19 cellular contexts compared by ENCODE assay signal in genomic region chr5:118554991-118555390, GRCh38.
"Had no signal": no experiment of that assay in that cellular context is flagged by ENCODE, and none has a peak within 500 bp of the region (broad histone marks: within the 10 kb centered on the region; RNA-seq: fewer than 3 reads in every experiment).

No MANE protein-coding gene starts in this region.

- H3K4me3 ChIP-seq: heart right ventricle, pancreas had no signal

- H3K9me3 Mint-ChIP-seq: activated CD4-positive, alpha-beta memory T cell treated with anti-CD3 and anti-CD28 coated beads for 36 hours; activated T-cell treated with anti-CD3 and anti-CD28 coated beads, Interleukin-2, amount 50 U/mL, for 24 hours; brain; memory B cell; stimulated activated memory B cell treated with anti-CD40 and anti-IgM and Interleukin-4, amounts not matched to agents 10 μg/mL and 1 μg/mL and 100 μg/mL, for 72 hours had no signal

- H3K4me1 Mint-ChIP-seq: activated CD8-positive, alpha-beta memory T cell treated with anti-CD3 and anti-CD28 coated beads, Interleukin-2, amount 10 ng/mL, durations not matched to agents 7 days and 5 days; memory B cell; naive thymus-derived CD8-positive, alpha-beta T cell; stimulated activated memory B cell treated with anti-CD40 and anti-IgM and Interleukin-4, amounts not matched to agents 10 μg/mL and 1 μg/mL and 100 μg/mL, for 72 hours had no signal

- H3K4me1 ChIP-seq: pancreas had no signal

- H3K27me3 ChIP-seq: heart right ventricle, pancreas had no signal

- H3K27ac ChIP-seq: pancreas had no signal

- ATAC-seq: activated CD8-positive, alpha-beta memory T cell treated with anti-CD3 and anti-CD28 coated beads, Interleukin-2, amount 10 ng/mL, durations not matched to agents 7 days and 5 days; heart right ventricle; left lobe of liver; naive thymus-derived CD8-positive, alpha-beta T cell; stimulated activated memory B cell treated with anti-CD40 and anti-IgM and Interleukin-4, amounts not matched to agents 10 μg/mL and 1 μg/mL and 100 μg/mL, for 72 hours had no signal

- DNase-seq: activated CD4-positive, alpha-beta memory T cell treated with anti-CD3 and anti-CD28 coated beads for 36 hours; activated CD4-positive, alpha-beta T cell treated with anti-CD3 and anti-CD28 coated beads for 1 hour; activated CD8-positive, alpha-beta memory T cell treated with anti-CD3 and anti-CD28 coated beads, Interleukin-2, amount 10 ng/mL, durations not matched to agents 7 days and 5 days; activated effector memory CD4-positive, alpha-beta T cell treated with anti-CD3 and anti-CD28 coated beads, Interleukin-2, amount 50 U/mL, for 16 hours; activated T-cell treated with anti-CD3 and anti-CD28 coated beads, Interleukin-2, amount 50 U/mL, for 24 hours; amniotic stem cell; cerebellar nuclear complex; effector CD8-positive, alpha-beta T cell; foreskin melanocyte; heart right ventricle; naive thymus-derived CD8-positive, alpha-beta T cell; pancreas; T-helper 1 cell; T1000 had no signal

- H3K9me3 ChIP-seq: heart right ventricle, pancreas had no signal

- H3K36me3 ChIP-seq: heart right ventricle, pancreas had no signal

- H3K36me3 Mint-ChIP-seq: activated CD4-positive, alpha-beta memory T cell treated with anti-CD3 and anti-CD28 coated beads for 36 hours; activated CD8-positive, alpha-beta memory T cell treated with anti-CD3 and anti-CD28 coated beads, Interleukin-2, amount 10 ng/mL, durations not matched to agents 7 days and 5 days; activated naive CD8-positive, alpha-beta T cell; brain; memory B cell; naive thymus-derived CD8-positive, alpha-beta T cell; stimulated activated memory B cell treated with anti-CD40 and anti-IgM and Interleukin-4, amounts not matched to agents 10 μg/mL and 1 μg/mL and 100 μg/mL, for 72 hours had no signal

- H3K4me3 Mint-ChIP-seq: activated CD4-positive, alpha-beta memory T cell treated with anti-CD3 and anti-CD28 coated beads for 36 hours; activated CD8-positive, alpha-beta memory T cell treated with anti-CD3 and anti-CD28 coated beads, Interleukin-2, amount 10 ng/mL, durations not matched to agents 7 days and 5 days; activated naive CD8-positive, alpha-beta T cell; activated T-cell treated with anti-CD3 and anti-CD28 coated beads, Interleukin-2, amount 50 U/mL, for 24 hours; brain; memory B cell; naive thymus-derived CD8-positive, alpha-beta T cell; stimulated activated memory B cell treated with anti-CD40 and anti-IgM and Interleukin-4, amounts not matched to agents 10 μg/mL and 1 μg/mL and 100 μg/mL, for 72 hours had no signal

- H3K27ac Mint-ChIP-seq: activated CD4-positive, alpha-beta memory T cell treated with anti-CD3 and anti-CD28 coated beads for 36 hours; activated CD8-positive, alpha-beta memory T cell treated with anti-CD3 and anti-CD28 coated beads, Interleukin-2, amount 10 ng/mL, durations not matched to agents 7 days and 5 days; activated naive CD8-positive, alpha-beta T cell; activated T-cell treated with anti-CD3 and anti-CD28 coated beads, Interleukin-2, amount 50 U/mL, for 24 hours; brain; memory B cell; naive thymus-derived CD8-positive, alpha-beta T cell; stimulated activated memory B cell treated with anti-CD40 and anti-IgM and Interleukin-4, amounts not matched to agents 10 μg/mL and 1 μg/mL and 100 μg/mL, for 72 hours had no signal

- H3K27me3 Mint-ChIP-seq: activated CD8-positive, alpha-beta memory T cell treated with anti-CD3 and anti-CD28 coated beads, Interleukin-2, amount 10 ng/mL, durations not matched to agents 7 days and 5 days; activated naive CD8-positive, alpha-beta T cell; activated T-cell treated with anti-CD3 and anti-CD28 coated beads, Interleukin-2, amount 50 U/mL, for 24 hours; brain; memory B cell; stimulated activated memory B cell treated with anti-CD40 and anti-IgM and Interleukin-4, amounts not matched to agents 10 μg/mL and 1 μg/mL and 100 μg/mL, for 72 hours had no signal
